Comparison of ENCODE assay signal across 9 cellular contexts in the genomic region with DNA sequence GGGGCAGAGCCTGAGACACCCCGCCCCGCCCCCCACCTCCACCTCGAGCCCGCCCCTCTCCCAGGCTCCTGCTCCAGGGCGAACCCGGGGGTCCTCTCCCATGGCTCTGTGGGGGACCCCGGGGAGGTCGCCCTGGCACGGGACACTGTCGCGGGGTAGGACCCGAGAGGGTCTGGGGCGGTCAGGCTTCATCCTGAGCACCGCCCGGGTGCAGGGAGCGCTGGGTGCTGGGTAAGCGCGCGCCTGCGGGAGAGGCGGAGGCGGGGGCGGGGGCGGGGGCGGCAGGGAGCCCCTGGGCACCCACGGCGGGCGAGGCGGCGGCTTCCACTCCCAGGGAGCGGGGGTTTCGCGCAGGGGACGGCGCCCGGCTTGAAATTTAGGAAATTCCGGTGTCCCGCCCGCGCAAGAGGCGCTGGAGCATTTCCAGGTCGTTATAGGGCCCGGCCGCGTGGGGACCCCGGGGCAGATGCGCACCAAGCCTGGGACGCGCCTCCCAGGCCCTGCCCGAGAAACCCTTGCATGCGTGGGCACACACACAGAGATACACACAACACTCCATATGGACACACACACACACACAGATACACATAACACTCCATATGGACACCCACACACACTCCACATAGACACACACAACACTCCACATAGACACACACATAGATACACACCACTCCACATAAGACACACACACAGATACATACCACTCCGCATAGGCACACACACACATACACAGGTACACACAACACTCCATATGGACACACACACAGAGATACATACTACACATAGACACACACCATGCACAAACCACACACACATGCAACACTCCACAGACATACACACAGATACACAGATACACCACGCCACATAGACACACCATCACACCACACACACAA. TPM values are rescaled to one million over a fixed set of nuclear protein-coding genes. Genes with fewer than 3 reads are reported as not detected.
DNase-seq lines count a peak whose midpoint lies in the region; ATAC-seq and TF ChIP-seq lines count a peak whose summit lies in the region.
"Had no signal": no experiment of that assay in that cellular context is flagged by ENCODE, and none has a peak within 500 bp of the region (broad histone marks: within the 10 kb centered on the region; RNA-seq: fewer than 3 reads in every experiment).

No MANE protein-coding gene starts in this region.

- no peak for TF ChIP-seq POLR2A in NB4 (IDR thresholded peaks at IDR 0.05; ENCODE audit: extremely low read depth, insufficient read length)
- no peak for TF ChIP-seq POLR2A in right lobe of liver (IDR thresholded peaks at IDR 0.05)

- peak; percentile 40 for DNase-seq in GM12865 (ENCODE audit: low read depth)
- DNase-seq in NB4 (ENCODE audit: low read depth), result peak; percentile 43
- DNase-seq in activated naive CD4-positive, alpha-beta T cell treated with anti-CD3 and anti-CD28 coated beads, Interleukin-2, amount 50 U/mL, for 16 hours, result peak; percentile 72
- DNase-seq in right lobe of liver, result peak in 2 of 3 donors; percentile 2 to 6
- DNase-seq in stimulated activated naive CD4-positive, alpha-beta T cell treated with Interleukin-2 at 50 U/mL for 16 hours (lab: John Stamatoyannopoulos, UW), result peak; percentile 62
- DNase-seq in NCI-H2107 (lab: John Stamatoyannopoulos, UW), result no peak
- DNase-seq in midbrain (lab: John Stamatoyannopoulos, UW), result no peak

- TF ChIP-seq CTCF in GM12865 (IDR thresholded peaks at IDR 0.05; ENCODE audit: insufficient read depth, low read depth, low read length, missing control alignments) (no peak), NB4 (IDR thresholded peaks at IDR 0.05; ENCODE audit: low read depth, low read length) (no peak), right lobe of liver (IDR thresholded peaks at IDR 0.05) (no peak)

- no peak overlapping the region for H3K27ac ChIP-seq in right lobe of liver

- ATAC-seq in right lobe of liver (peak; percentile 50 to 62 (median 62)), HG02981 (IDR thresholded peaks at IDR 0.05; ENCODE audit: unreplicated experiment) (no peak)

- H3K4me1 ChIP-seq in right lobe of liver, result peaks cover 0 to 4% (median 0%) of the 10 kb centered on the region in 4 donors

- intact Hi-C loops in right lobe of liver (cut with DNase I), result no loop called here

- H3K9me3 ChIP-seq in right lobe of liver, result no peaks in the 10 kb centered on the region

- H3K4me3 ChIP-seq in GM12865 (ENCODE audit: low read depth, low read length) (peak overlapping the region; percentile 15), NB4 (ENCODE audit: low read depth, low read length) (no peak overlapping the region), right lobe of liver (peak overlapping the region; percentile 27 to 60 (median 39))

- no peaks in the 10 kb centered on the region for H3K36me3 ChIP-seq in right lobe of liver

- H3K27me3 ChIP-seq in right lobe of liver, result no peaks in the 10 kb centered on the region

- WGBS in right lobe of liver (ENCODE audit: insufficient coverage, low coverage, low lambda C conversion rate, missing lambda C conversion rate), result 15% methylated on average over 7 of the region's 53 CpGs

RNA-seq across cellular contexts. Expression of gene SLC19A1, which starts 48.7 kb away (rescaled TPM):
- total RNA-seq in right lobe of liver, result 10 to 100 TPM in 4 of 6 experiments, 1 to 10 TPM in 2; 4.5 to 24.5 (median 15.7) TPM

RNA-seq across cellular contexts. Expression of gene PCBP3, which starts 52.6 kb away (rescaled TPM):
- 1 to 10 TPM in 1 of 6 experiments, under 1 TPM in 5; 0.37 to 1.5 (median 0.69) TPM for total RNA-seq in right lobe of liver
- total RNA-seq: HT1080 had no signal

Comparison
In these comparisons a context has a peak if more than half of its experiments do, and no peak if none do; other contexts are left out.
1. DNase-seq: peak in GM12865 (single experiment), NB4 (single experiment), activated naive CD4-positive, alpha-beta T cell treated with anti-CD3 and anti-CD28 coated beads, Interleukin-2, amount 50 U/mL, for 16 hours (single experiment), right lobe of liver (2 of 3) and stimulated activated naive CD4-positive, alpha-beta T cell treated with Interleukin-2 at 50 U/mL for 16 hours (single experiment); none in NCI-H2107 (single experiment) and midbrain (single experiment).